9 cellular contexts compared by ENCODE assay signal in the genomic region with DNA sequence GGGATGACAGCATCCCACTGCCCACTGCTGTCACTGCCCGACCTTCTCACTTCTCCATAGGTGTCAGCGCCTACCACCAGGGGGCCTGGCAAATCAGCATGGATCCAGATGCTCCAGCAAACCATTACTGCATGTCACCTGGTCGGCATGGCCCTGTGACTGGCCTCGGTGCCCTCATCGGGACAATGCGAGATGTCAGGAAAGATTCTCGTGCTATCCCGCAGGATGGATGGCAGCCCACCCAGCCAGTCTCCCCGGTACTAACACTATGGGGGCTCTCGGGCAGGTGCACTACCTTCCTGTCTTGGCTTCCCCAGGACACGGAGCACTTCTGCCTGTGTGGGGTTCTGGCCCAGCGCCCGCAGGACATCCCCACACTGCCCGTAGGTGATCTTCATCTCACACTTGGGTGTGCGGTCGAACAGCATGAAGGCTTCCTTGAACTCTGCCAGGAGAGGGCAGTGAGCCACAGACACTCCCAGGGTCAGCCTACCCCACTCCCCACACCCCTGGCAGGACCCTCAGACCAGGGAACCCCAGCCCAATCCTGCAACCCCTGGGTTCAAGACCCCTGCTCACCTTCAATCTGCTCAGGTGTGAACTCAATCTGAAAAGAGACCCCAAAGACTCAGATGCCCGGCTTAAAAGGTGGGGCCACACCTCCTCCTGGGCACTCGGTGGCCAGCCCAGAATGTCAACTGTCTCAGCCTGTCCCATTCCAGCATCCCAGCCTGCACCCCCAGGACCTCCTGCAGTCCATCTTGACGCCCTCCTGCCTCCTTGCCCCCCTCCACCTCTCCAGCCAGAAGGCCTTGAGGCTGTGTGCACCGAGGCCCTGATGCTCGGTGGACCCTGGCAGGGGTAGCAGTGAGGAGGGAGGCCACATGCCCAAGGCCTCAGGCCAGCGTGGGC. TPM values are rescaled to one million over a fixed set of nuclear protein-coding genes. Genes with fewer than 3 reads are reported as not detected.
A peak's percentile ranks its signal among the peaks of the same experiment; 100 is the strongest.
DNase-seq lines count a peak whose midpoint lies in the region; ATAC-seq and TF ChIP-seq lines count a peak whose summit lies in the region.
"Had no signal": no experiment of that assay in that cellular context is flagged by ENCODE, and none has a peak within 500 bp of the region (broad histone marks: within the 10 kb centered on the region; RNA-seq: fewer than 3 reads in every experiment).

No MANE protein-coding gene starts in this region.

- H3K4me1 ChIP-seq in RWPE2 (ENCODE audit: insufficient read depth, poor library complexity, severe bottlenecking) = no peaks in the 10 kb centered on the region

- peak; percentile 41 for ATAC-seq in activated CD8-positive, alpha-beta memory T cell treated with anti-CD3 and anti-CD28 coated beads, Interleukin-2, amount 10 ng/mL, durations not matched to agents 7 days and 5 days
- ATAC-seq in RWPE2 (ENCODE audit: low read depth) (peak; percentile 35; the same call in 2 of the 3 replicates), GM21360 (IDR thresholded peaks at IDR 0.05; ENCODE audit: unreplicated experiment) (no peak), GM19328 (IDR thresholded peaks at IDR 0.05; ENCODE audit: unreplicated experiment) (no peak)
- ATAC-seq in stimulated activated naive CD8-positive, alpha-beta T cell treated with anti-CD3 and anti-CD28 coated beads, Interleukin-15, amount 100 ng/mL, for 72 hours = peak; percentile 44
- ATAC-seq: T-cell had no signal

- H3K4me3 ChIP-seq in RWPE2 (ENCODE audit: severe bottlenecking) = no peak overlapping the region

- no peaks in the 10 kb centered on the region for H3K36me3 Mint-ChIP-seq in activated CD8-positive, alpha-beta memory T cell treated with anti-CD3 and anti-CD28 coated beads, Interleukin-2, amount 10 ng/mL, durations not matched to agents 7 days and 5 days
- H3K36me3 Mint-ChIP-seq in glutamatergic neuron (ENCODE audit: unreplicated experiment) = no peaks in the 10 kb centered on the region
- H3K36me3 Mint-ChIP-seq: T-cell had no signal

- CTCF ChIA-PET in activated CD8-positive, alpha-beta memory T cell treated with anti-CD3 and anti-CD28 coated beads, Interleukin-2, amount 10 ng/mL, durations not matched to agents 7 days and 5 days (lab: Charles Lee) = interaction anchor here (0.9 to 2.0 kb wide), 3 partner anchors 10 to 463 kb away, joined by 3 to 5 read pairs (median 4); no protein-coding TSS in a partner anchor

- H3K4me3 Mint-ChIP-seq in activated CD8-positive, alpha-beta memory T cell treated with anti-CD3 and anti-CD28 coated beads, Interleukin-2, amount 10 ng/mL, durations not matched to agents 7 days and 5 days = no peak overlapping the region
- no peak overlapping the region for H3K4me3 Mint-ChIP-seq in glutamatergic neuron (ENCODE audit: unreplicated experiment)
- H3K4me3 Mint-ChIP-seq in stimulated activated naive CD8-positive, alpha-beta T cell treated with anti-CD3 and anti-CD28 coated beads, Interleukin-15, amount 100 ng/mL, for 72 hours = no peak overlapping the region
- H3K4me3 Mint-ChIP-seq: T-cell had no signal

- no peaks in the 10 kb centered on the region for H3K36me3 ChIP-seq in RWPE2 (ENCODE audit: low read depth)

- no peaks in the 10 kb centered on the region for H3K27me3 Mint-ChIP-seq in activated CD8-positive, alpha-beta memory T cell treated with anti-CD3 and anti-CD28 coated beads, Interleukin-2, amount 10 ng/mL, durations not matched to agents 7 days and 5 days
- H3K27me3 Mint-ChIP-seq in glutamatergic neuron (ENCODE audit: unreplicated experiment) = peaks cover 9% of the 10 kb centered on the region
- peaks cover 17% of the 10 kb centered on the region for H3K27me3 Mint-ChIP-seq in stimulated activated naive CD8-positive, alpha-beta T cell treated with anti-CD3 and anti-CD28 coated beads, Interleukin-15, amount 100 ng/mL, for 72 hours

- DNase-seq in activated CD8-positive, alpha-beta memory T cell treated with anti-CD3 and anti-CD28 coated beads, Interleukin-2, amount 10 ng/mL, durations not matched to agents 7 days and 5 days = no peak
- DNase-seq in activated CD8-positive, alpha-beta memory T cell treated with anti-CD3 and anti-CD28 coated beads for 24 hours = no peak
- DNase-seq in RWPE2 (ENCODE audit: low spot score) (peak; percentile 58), glutamatergic neuron (peak; percentile 66), kidney glomerular epithelial cell (lab: John Stamatoyannopoulos, UW) (no peak)
- DNase-seq in stimulated activated naive CD8-positive, alpha-beta T cell treated with anti-CD3 and anti-CD28 coated beads, Interleukin-15, amount 100 ng/mL, for 72 hours = no peak

- no peaks in the 10 kb centered on the region for H3K9me3 ChIP-seq in RWPE2 (ENCODE audit: severe bottlenecking)

- H3K27ac Mint-ChIP-seq in activated CD8-positive, alpha-beta memory T cell treated with anti-CD3 and anti-CD28 coated beads, Interleukin-2, amount 10 ng/mL, durations not matched to agents 7 days and 5 days = no peak overlapping the region
- H3K27ac Mint-ChIP-seq in glutamatergic neuron (ENCODE audit: unreplicated experiment) = no peak overlapping the region
- no peak overlapping the region for H3K27ac Mint-ChIP-seq in stimulated activated naive CD8-positive, alpha-beta T cell treated with anti-CD3 and anti-CD28 coated beads, Interleukin-15, amount 100 ng/mL, for 72 hours
- H3K27ac Mint-ChIP-seq: T-cell had no signal

- no peaks in the 10 kb centered on the region for H3K9me3 Mint-ChIP-seq in activated CD8-positive, alpha-beta memory T cell treated with anti-CD3 and anti-CD28 coated beads, Interleukin-2, amount 10 ng/mL, durations not matched to agents 7 days and 5 days (ENCODE audit: low read depth)
- H3K9me3 Mint-ChIP-seq in glutamatergic neuron (ENCODE audit: unreplicated experiment) = peaks cover 7% of the 10 kb centered on the region
- H3K9me3 Mint-ChIP-seq in stimulated activated naive CD8-positive, alpha-beta T cell treated with anti-CD3 and anti-CD28 coated beads, Interleukin-15, amount 100 ng/mL, for 72 hours = no peaks in the 10 kb centered on the region
- H3K9me3 Mint-ChIP-seq: T-cell had no signal

- H3K27me3 ChIP-seq in RWPE2 (ENCODE audit: insufficient read depth, poor library complexity, severe bottlenecking) = no peaks in the 10 kb centered on the region

- no peak overlapping the region for H3K27ac ChIP-seq in RWPE2 (ENCODE audit: poor library complexity, severe bottlenecking)

- peak; percentile 38 for TF ChIP-seq CTCF in RWPE2 (IDR thresholded peaks at IDR 0.05; ENCODE audit: poor library complexity, severe bottlenecking)
- peak; percentile 62 for TF ChIP-seq CTCF in glutamatergic neuron (IDR thresholded peaks at IDR 0.05; ENCODE audit: partially characterized antibody, unreplicated experiment)

- no peaks in the 10 kb centered on the region for H3K4me1 Mint-ChIP-seq in activated CD8-positive, alpha-beta memory T cell treated with anti-CD3 and anti-CD28 coated beads, Interleukin-2, amount 10 ng/mL, durations not matched to agents 7 days and 5 days
- no peaks in the 10 kb centered on the region for H3K4me1 Mint-ChIP-seq in glutamatergic neuron (ENCODE audit: low read depth, unreplicated experiment)
- H3K4me1 Mint-ChIP-seq in stimulated activated naive CD8-positive, alpha-beta T cell treated with anti-CD3 and anti-CD28 coated beads, Interleukin-15, amount 100 ng/mL, for 72 hours = no peaks in the 10 kb centered on the region
- H3K4me1 Mint-ChIP-seq: T-cell had no signal

RNA-seq across cellular contexts. Expression of a gene that starts 2.6 kb away (rescaled TPM):
- not detected for total RNA-seq in activated CD8-positive, alpha-beta memory T cell treated with anti-CD3 and anti-CD28 coated beads, Interleukin-2, amount 10 ng/mL, durations not matched to agents 7 days and 5 days
- not detected for total RNA-seq in glutamatergic neuron (ENCODE audit: unreplicated experiment)
- total RNA-seq: T-cell had no signal

RNA-seq across cellular contexts. Expression of a gene that starts 16.9 kb away (rescaled TPM):
- not detected for total RNA-seq in activated CD8-positive, alpha-beta memory T cell treated with anti-CD3 and anti-CD28 coated beads, Interleukin-2, amount 10 ng/mL, durations not matched to agents 7 days and 5 days
- 0.29 TPM for total RNA-seq in glutamatergic neuron (ENCODE audit: unreplicated experiment)

Comparison
In these comparisons a context has a peak if more than half of its experiments do, and no peak if none do; other contexts are left out.
1. ATAC-seq: peak in activated CD8-positive, alpha-beta memory T cell treated with anti-CD3 and anti-CD28 coated beads, Interleukin-2, amount 10 ng/mL, durations not matched to agents 7 days and 5 days (single experiment), RWPE2 (single experiment) and stimulated activated naive CD8-positive, alpha-beta T cell treated with anti-CD3 and anti-CD28 coated beads, Interleukin-15, amount 100 ng/mL, for 72 hours (single experiment); none in GM21360 (single experiment) and GM19328 (single experiment).
2. DNase-seq: peak in RWPE2 (single experiment) and glutamatergic neuron (single experiment); none in activated CD8-positive, alpha-beta memory T cell treated with anti-CD3 and anti-CD28 coated beads, Interleukin-2, amount 10 ng/mL, durations not matched to agents 7 days and 5 days (single experiment), activated CD8-positive, alpha-beta memory T cell treated with anti-CD3 and anti-CD28 coated beads for 24 hours (single experiment), stimulated activated naive CD8-positive, alpha-beta T cell treated with anti-CD3 and anti-CD28 coated beads, Interleukin-15, amount 100 ng/mL, for 72 hours (0 of 2) and kidney glomerular epithelial cell (single experiment).